In the genomic region with DNA sequence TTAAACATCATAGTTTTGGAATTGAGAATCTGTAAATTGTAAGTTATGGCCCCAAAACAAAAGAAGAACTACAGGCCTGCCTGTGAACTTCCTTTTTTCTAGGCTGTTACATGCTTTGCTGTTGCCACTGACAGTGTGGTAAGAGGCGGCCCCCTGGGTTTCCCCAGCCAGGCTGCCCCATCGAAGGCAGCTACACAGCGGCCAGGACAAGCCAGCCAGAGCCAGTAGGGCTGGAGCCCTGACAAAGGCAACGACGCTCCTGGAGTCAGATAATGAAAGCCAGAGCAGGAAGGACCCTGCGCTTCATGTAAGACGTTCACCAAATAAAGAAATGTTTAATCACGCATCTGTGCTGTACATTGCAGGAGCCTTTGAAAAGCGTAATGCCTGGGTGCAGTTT, we compare ENCODE assay signal across 9 cellular contexts. TPM values are rescaled to one million over a fixed set of nuclear protein-coding genes. Genes with fewer than 3 reads are reported as not detected.
DNase-seq lines count a peak whose midpoint lies in the region; ATAC-seq lines count a peak whose summit lies in the region.
"Had no signal": no experiment of that assay in that cellular context is flagged by ENCODE, and none has a peak within 500 bp of the region (broad histone marks: within the 10 kb centered on the region; RNA-seq: fewer than 3 reads in every experiment).

No MANE protein-coding gene starts in this region.

- H3K4me3 ChIP-seq in CD4-positive, CD25-positive, alpha-beta regulatory T cell (ENCODE audit: low read depth, low read length): peak overlapping the region; percentile 80
- H3K4me3 ChIP-seq in duodenal mucosa (ENCODE audit: low read depth in 1 of 2, low read length in 2 of 2): no peak overlapping the region
- H3K4me3 ChIP-seq in naive thymus-derived CD4-positive, alpha-beta T cell (ENCODE audit: low read length): peak overlapping the region; percentile 38

- CTCF ChIA-PET in naive thymus-derived CD4-positive, alpha-beta T cell (lab: Charles Lee): interaction anchor here (0.9 to 2.6 kb wide), 3 partner anchors 51 to 142 kb away, joined by 3 to 22 read pairs (median 7); a partner anchor contains a TSS

- no peaks in the 10 kb centered on the region for H3K27me3 ChIP-seq in CD4-positive, CD25-positive, alpha-beta regulatory T cell (ENCODE audit: control insufficient read depth, insufficient read depth, low read length)
- no peaks in the 10 kb centered on the region for H3K27me3 ChIP-seq in duodenal mucosa (ENCODE audit: control insufficient read depth in 1 of 2, insufficient read depth in 2 of 2, low read length in 2 of 2)
- H3K27me3 ChIP-seq in naive thymus-derived CD4-positive, alpha-beta T cell (ENCODE audit: control insufficient read depth in 2 of 2, insufficient read depth in 2 of 2, low read length in 2 of 2): no peaks in the 10 kb centered on the region

- POLR2A ChIA-PET in naive thymus-derived CD4-positive, alpha-beta T cell (lab: Charles Lee): interaction anchor here (0.5 to 5.9 kb wide), 17 partner anchors 9 to 135 kb away, joined by 3 to 41 read pairs (median 5); a partner anchor contains a TSS

- H3K9me3 ChIP-seq in CD4-positive, CD25-positive, alpha-beta regulatory T cell (ENCODE audit: control insufficient read depth in 2 of 2, low read length in 2 of 2): no peaks in the 10 kb centered on the region
- no peaks in the 10 kb centered on the region for H3K9me3 ChIP-seq in duodenal mucosa (ENCODE audit: control insufficient read depth in 1 of 2, low read length in 2 of 2)
- no peaks in the 10 kb centered on the region for H3K9me3 ChIP-seq in naive thymus-derived CD4-positive, alpha-beta T cell (ENCODE audit: control insufficient read depth in 2 of 3, low read length in 3 of 3)

- peak; percentile 79 to 83 for ATAC-seq in CD4-positive, CD25-positive, alpha-beta regulatory T cell (ENCODE audit: low read depth in 2 of 2)
- peak; percentile 96 for ATAC-seq in GM21360 (IDR thresholded peaks at IDR 0.05; ENCODE audit: unreplicated experiment)
- peak; percentile 96 for ATAC-seq in naive thymus-derived CD4-positive, alpha-beta T cell
- ATAC-seq: HCT116 had no signal

- H3K4me1 ChIP-seq in CD4-positive, CD25-positive, alpha-beta regulatory T cell (ENCODE audit: control insufficient read depth, insufficient read depth, low read length, poor library complexity, severe bottlenecking): peaks cover 82% of the 10 kb centered on the region
- peaks cover 8 to 22% of the 10 kb centered on the region in 2 donors for H3K4me1 ChIP-seq in duodenal mucosa (ENCODE audit: control insufficient read depth in 1 of 2, insufficient read depth in 2 of 2, low read length in 2 of 2)
- peaks cover 67 to 74% of the 10 kb centered on the region in 2 donors for H3K4me1 ChIP-seq in naive thymus-derived CD4-positive, alpha-beta T cell (ENCODE audit: control insufficient read depth in 2 of 2, insufficient read depth in 2 of 2, low read length in 2 of 2)

- H3K27ac Mint-ChIP-seq in CD4-positive, CD25-positive, alpha-beta regulatory T cell: peak overlapping the region; percentile 94 to 98 (median 96)
- peak overlapping the region; percentile 84 to 98 (median 94) for H3K27ac Mint-ChIP-seq in naive thymus-derived CD4-positive, alpha-beta T cell

- H3K9me3 Mint-ChIP-seq in CD4-positive, CD25-positive, alpha-beta regulatory T cell: no peaks in the 10 kb centered on the region
- no peaks in the 10 kb centered on the region for H3K9me3 Mint-ChIP-seq in naive thymus-derived CD4-positive, alpha-beta T cell

- intact Hi-C loops in naive thymus-derived CD4-positive, alpha-beta T cell (cut with micrococcal nuclease): loop anchor here (1.0 to 5.0 kb wide), 12 partner anchors 8 to 122 kb away; a partner anchor contains a TSS

- H3K36me3 ChIP-seq in CD4-positive, CD25-positive, alpha-beta regulatory T cell (ENCODE audit: control insufficient read depth, insufficient read depth, low read length): no peaks in the 10 kb centered on the region
- no peaks in the 10 kb centered on the region for H3K36me3 ChIP-seq in duodenal mucosa (ENCODE audit: control insufficient read depth in 1 of 2, insufficient read depth in 2 of 2, low read length in 2 of 2)
- H3K36me3 ChIP-seq in naive thymus-derived CD4-positive, alpha-beta T cell (ENCODE audit: control insufficient read depth in 2 of 3, insufficient read depth in 3 of 3, low read length in 3 of 3): no peaks in the 10 kb centered on the region

- peak overlapping the region; percentile 65 to 95 (median 86) for H3K4me3 Mint-ChIP-seq in CD4-positive, CD25-positive, alpha-beta regulatory T cell
- H3K4me3 Mint-ChIP-seq in naive thymus-derived CD4-positive, alpha-beta T cell: peak overlapping the region; percentile 69 to 88 (median 77)

- peak overlapping the region in 1 of 2 donors; percentile 13 for H3K9ac ChIP-seq in duodenal mucosa (ENCODE audit: low read depth in 1 of 2, low read length in 2 of 2)

- peaks cover 5% of the 10 kb centered on the region for H3K36me3 Mint-ChIP-seq in CD4-positive, CD25-positive, alpha-beta regulatory T cell
- peaks cover 3 to 25% (median 11%) of the 10 kb centered on the region in 5 donors for H3K36me3 Mint-ChIP-seq in naive thymus-derived CD4-positive, alpha-beta T cell

- peak; percentile 59 to 74 (median 60) for DNase-seq in CD4-positive, CD25-positive, alpha-beta regulatory T cell
- DNase-seq in KG1 (lab: John Stamatoyannopoulos, UW) (peak; percentile 72), NCI-H748 (lab: John Stamatoyannopoulos, UW; ENCODE audit: unreplicated experiment) (no peak)
- peak; percentile 64 for DNase-seq in activated CD4-positive, alpha-beta T cell treated with anti-CD3 and anti-CD28 coated beads, Interleukin-2, amount 50 U/mL, for 1 hour
- DNase-seq in naive thymus-derived CD4-positive, alpha-beta T cell: peak in 7 of 9 donors; percentile 47 to 83 (median 56)
- peak; percentile 41 to 74 (median 55) for DNase-seq in stimulated activated naive CD4-positive, alpha-beta T cell (lab: John Stamatoyannopoulos, UW)

- peaks cover 40 to 83% (median 70%) of the 10 kb centered on the region in 4 donors for H3K4me1 Mint-ChIP-seq in CD4-positive, CD25-positive, alpha-beta regulatory T cell
- peaks cover 58 to 98% (median 82%) of the 10 kb centered on the region in 7 donors for H3K4me1 Mint-ChIP-seq in naive thymus-derived CD4-positive, alpha-beta T cell

- peak overlapping the region; percentile 91 for H3K27ac ChIP-seq in CD4-positive, CD25-positive, alpha-beta regulatory T cell (ENCODE audit: insufficient read depth, low read length, poor library complexity, severe bottlenecking)
- peak overlapping the region; percentile 28 for H3K27ac ChIP-seq in duodenal mucosa (ENCODE audit: low read depth, low read length)
- H3K27ac ChIP-seq in naive thymus-derived CD4-positive, alpha-beta T cell (ENCODE audit: low read depth, low read length): peak overlapping the region; percentile 80

- no peaks in the 10 kb centered on the region for H3K27me3 Mint-ChIP-seq in CD4-positive, CD25-positive, alpha-beta regulatory T cell
- H3K27me3 Mint-ChIP-seq in naive thymus-derived CD4-positive, alpha-beta T cell: no peaks in the 10 kb centered on the region

RNA-seq across cellular contexts. Expression of a gene that starts 55.0 kb away (rescaled TPM):
- total RNA-seq in CD4-positive, CD25-positive, alpha-beta regulatory T cell: 301 TPM
- 100 to 1,000 TPM in 1 of 4 donors, 10 to 100 TPM in 3; 69.6 to 104 (median 82.8) TPM for polyA plus RNA-seq in CD4-positive, CD25-positive, alpha-beta regulatory T cell
- total RNA-seq in naive thymus-derived CD4-positive, alpha-beta T cell: 100 to 1,000 TPM; 234 to 296 (median 291) TPM
- 10 to 100 TPM; 88.6 to 95.4 TPM for polyA plus RNA-seq in naive thymus-derived CD4-positive, alpha-beta T cell

Comparison
In these comparisons a context has a peak if more than half of its experiments do, and no peak if none do; other contexts are left out.
1. H3K27ac ChIP-seq: peak in every context shown above with its lines; median percentile 91 in CD4-positive, CD25-positive, alpha-beta regulatory T cell; 80 in naive thymus-derived CD4-positive, alpha-beta T cell; 28 in duodenal mucosa.
2. H3K4me3 ChIP-seq: peak in CD4-positive, CD25-positive, alpha-beta regulatory T cell (single experiment) and naive thymus-derived CD4-positive, alpha-beta T cell (single experiment); none in duodenal mucosa (0 of 2).
3. Peak in every context shown above with its lines, with median percentiles within 50 percentile points of each other: ATAC-seq.